8 cellular contexts compared by ENCODE assay signal in the genomic region with DNA sequence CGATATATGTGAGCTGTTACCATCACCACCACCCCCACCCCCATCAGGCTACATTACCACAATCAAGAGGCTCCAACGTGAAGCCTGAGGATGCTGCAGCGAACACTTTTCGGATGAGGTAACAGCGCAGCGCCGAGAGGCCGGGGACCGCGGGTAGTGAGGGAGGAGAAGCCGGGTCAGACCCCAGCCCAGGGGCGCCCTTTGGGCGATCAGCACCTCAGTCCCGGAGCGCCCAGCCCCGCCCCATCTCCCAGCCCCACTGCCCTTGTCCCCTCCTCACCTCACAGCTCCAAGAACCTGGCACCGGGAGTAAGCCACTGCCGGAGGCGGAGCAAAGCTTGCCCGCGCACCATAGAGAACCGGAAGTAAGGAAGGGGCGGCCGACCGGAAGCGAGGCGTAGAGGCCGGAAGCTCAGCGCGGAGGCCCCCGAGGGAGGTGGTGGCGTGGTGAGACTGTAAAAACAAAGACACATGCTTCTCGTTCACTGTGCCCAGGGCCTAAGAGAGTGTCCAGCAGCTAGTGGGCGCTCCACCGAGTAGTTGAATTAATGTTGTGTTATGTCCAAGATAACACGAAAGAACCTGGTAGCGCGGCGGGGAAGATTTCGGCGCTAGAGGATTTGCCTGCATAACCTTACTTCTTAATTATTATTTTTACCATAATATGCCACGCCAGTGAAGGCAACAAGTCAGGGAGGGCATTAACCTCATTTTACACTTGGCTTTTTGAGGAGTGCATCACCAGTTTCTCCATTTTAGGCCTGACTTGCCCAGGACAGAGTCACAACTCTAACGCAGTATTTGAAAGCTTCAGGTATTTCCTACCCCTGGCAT. TPM values are rescaled to one million over a fixed set of nuclear protein-coding genes. Genes with fewer than 3 reads are reported as not detected.
A peak's percentile ranks its signal among the peaks of the same experiment; 100 is the strongest.
DNase-seq lines count a peak whose midpoint lies in the region; ATAC-seq and FAIRE-seq lines count a peak whose summit lies in the region.

A gene (minus strand): TSS at position 367 of the 834 bp plus-strand sequence. CDS start 4,610 bp downstream, outside the sequence.

- ATAC-seq in GM21367 (IDR thresholded peaks at IDR 0.05; ENCODE audit: unreplicated experiment) (peak; percentile 91), memory B cell (ENCODE audit: low read depth) (peak; percentile 97)
- ATAC-seq in effector memory CD8-positive, alpha-beta T cell (replicated peaks), result peak; percentile 95

- peaks cover 15 to 18% of the 10 kb centered on the region in 2 donors for H3K4me1 Mint-ChIP-seq in effector memory CD8-positive, alpha-beta T cell (ENCODE audit: low read depth in 2 of 2)
- H3K4me1 Mint-ChIP-seq in memory B cell, result peaks cover 17% of the 10 kb centered on the region

- in situ Hi-C loops in Caki2 (cut with HindIII; ENCODE audit: low pct_unique_long_range_greater_than_20kb, low sequenced_read_pairs), result no loop called here

- DNase-seq in Caki2 (ENCODE audit: low read depth) (peak; percentile 96), HTR-8/SVneo (ENCODE audit: insufficient read length, low spot score) (peak; percentile 91), NOMO-1 treated with DMSO at 0.1 percent for 48 hours (lab: John Stamatoyannopoulos, UW; ENCODE audit: unreplicated experiment) (peak; percentile 94), memory B cell (ENCODE audit: low spot score in 2 of 2) (peak; percentile 78 to 81)
- peak; percentile 74 to 81 for DNase-seq in activated CD8-positive, alpha-beta memory T cell treated with anti-CD3 and anti-CD28 coated beads for 4 hours (ENCODE audit: low read depth in 2 of 2)
- peak; percentile 80 to 83 (median 83) for DNase-seq in effector memory CD8-positive, alpha-beta T cell
- peak; percentile 81 for DNase-seq in stimulated activated CD8-positive, alpha-beta memory T cell treated with anti-CD3 and anti-CD28 coated beads, Interleukin-12 subunit alpha, Interleukin-12 subunit beta, amount 100 ng/mL, for 24 hours (ENCODE audit: extremely low read depth)

- no peaks in the 10 kb centered on the region for H3K9me3 Mint-ChIP-seq in effector memory CD8-positive, alpha-beta T cell
- no peaks in the 10 kb centered on the region for H3K9me3 Mint-ChIP-seq in memory B cell

- peak; percentile 74 for FAIRE-seq in HTR-8/SVneo (lab: Jason Lieb, UNC)

- no peaks in the 10 kb centered on the region for H3K27me3 Mint-ChIP-seq in effector memory CD8-positive, alpha-beta T cell
- no peaks in the 10 kb centered on the region for H3K27me3 Mint-ChIP-seq in memory B cell

- H3K36me3 Mint-ChIP-seq in effector memory CD8-positive, alpha-beta T cell (ENCODE audit: insufficient read depth), result peaks cover 28% of the 10 kb centered on the region
- H3K36me3 Mint-ChIP-seq in memory B cell, result peaks cover 19% of the 10 kb centered on the region

- H3K4me3 Mint-ChIP-seq in effector memory CD8-positive, alpha-beta T cell, result peak within 1 kb of the TSS; percentile 81 to 83
- peak within 1 kb of the TSS; percentile 95 for H3K4me3 Mint-ChIP-seq in memory B cell

- H3K27ac Mint-ChIP-seq in effector memory CD8-positive, alpha-beta T cell, result peak within 1 kb of the TSS; percentile 92 to 95
- peak within 1 kb of the TSS; percentile 87 for H3K27ac Mint-ChIP-seq in memory B cell

RNA-seq across cellular contexts. Expression of the gene that starts here (rescaled TPM):
- total RNA-seq in Caki2 (2014; rRNA removed; shearing (Covaris generic); ENCODE audit: low replicate concordance), result 75.3 and 88.4 TPM in 2 replicates

Comparison
In these comparisons a context has a peak if more than half of its experiments do, and no peak if none do; other contexts are left out.
1. Peak in every context shown above with its lines: DNase-seq and ATAC-seq.